16 cellular contexts compared by ENCODE assay signal in genomic region chr2:222743263-222743865, GRCh38.
DNase-seq lines count a peak whose midpoint lies in the region; ATAC-seq and TF ChIP-seq lines count a peak whose summit lies in the region.
"Had no signal": no experiment of that assay in that cellular context is flagged by ENCODE, and none has a peak within 500 bp of the region (broad histone marks: within the 10 kb centered on the region; RNA-seq: fewer than 3 reads in every experiment).

No MANE protein-coding gene starts in this region.

- intact Hi-C loops in left cardiac atrium (cut with DNase I) (no loop called here), aorta (cut with DNase I) (no loop called here)

- TF ChIP-seq CTCF in right atrium auricular region (IDR thresholded peaks at IDR 0.05) (no peak), choroid plexus epithelial cell (conservative IDR thresholded peaks at IDR 0.05; ENCODE audit: low read depth, low read length) (no peak)

- no peaks in the 10 kb centered on the region for H3K27me3 ChIP-seq in right atrium auricular region
- H3K27me3 ChIP-seq in aorta (ENCODE audit: control insufficient read depth in 1 of 2, insufficient read depth in 2 of 2, low read length in 1 of 2) = no peaks in the 10 kb centered on the region
- H3K27me3 ChIP-seq: tibial nerve had no signal

- H3K36me3 ChIP-seq in right atrium auricular region (no peaks in the 10 kb centered on the region), aorta (ENCODE audit: control insufficient read depth in 1 of 2, insufficient read depth in 2 of 2, low read length in 1 of 2) (no peaks in the 10 kb centered on the region)
- H3K36me3 ChIP-seq: tibial nerve had no signal

- DNase-seq in left cardiac atrium (peak; percentile 32), right atrium auricular region (ENCODE audit: low spot score) (no peak), choroid plexus epithelial cell (ENCODE audit: low read depth) (peak; percentile 53), midbrain (lab: John Stamatoyannopoulos, UW) (peak; percentile 7), aorta (peak in 1 of 2 donors; percentile 60), NCI-H1048 (lab: John Stamatoyannopoulos, UW) (no peak)
- no peak for DNase-seq in activated T-cell treated with anti-CD3 and anti-CD28 coated beads, Interleukin-2, amount 50 U/mL, for 1 hour
- DNase-seq: activated CD4-positive, alpha-beta T cell treated with anti-CD3 and anti-CD28 coated beads for 48 hours; activated naive CD4-positive, alpha-beta T cell treated with anti-CD3 and anti-CD28 coated beads, Interleukin-2, amount 10 ng/mL, durations not matched to agents 7 days and 5 days; glutamatergic neuron; NCI-H1092; NCI-H748 treated with DMSO at 0.1 percent for 48 hours; retina had no signal

- H3K4me3 ChIP-seq in right atrium auricular region (no peak overlapping the region), choroid plexus epithelial cell (ENCODE audit: low read depth, low read length) (no peak overlapping the region), aorta (ENCODE audit: low read length in 2 of 2) (peak overlapping the region in 1 of 2 donors; percentile 26)
- H3K4me3 ChIP-seq: tibial nerve had no signal

- no peaks in the 10 kb centered on the region for H3K9me3 ChIP-seq in right atrium auricular region
- H3K9me3 ChIP-seq in aorta (ENCODE audit: control insufficient read depth, low read length) = no peaks in the 10 kb centered on the region
- H3K9me3 ChIP-seq: tibial nerve had no signal

- H3K27ac ChIP-seq in right atrium auricular region (no peak overlapping the region), aorta (ENCODE audit: low read depth in 1 of 2, low read length in 2 of 2) (peak overlapping the region; percentile 4 to 49)

- ATAC-seq in left cardiac atrium (peak; percentile 57 to 62), aorta (ENCODE audit: low FRiP score) (peak; percentile 43), GM21576 (IDR thresholded peaks at IDR 0.05; ENCODE audit: unreplicated experiment) (no peak)
- ATAC-seq: SK-N-SH treated with all-trans-retinoic acid at 6 μM for 48 hours had no signal

- peaks cover 0 to 14% of the 10 kb centered on the region in 2 donors for H3K4me1 ChIP-seq in right atrium auricular region
- H3K4me1 ChIP-seq in aorta (ENCODE audit: control insufficient read depth in 1 of 2, insufficient read depth in 2 of 2, low read length in 2 of 2) = peaks cover 0 to 10% of the 10 kb centered on the region in 2 donors

- 22 to 23% methylated on average over 10 of the region's 10 CpGs for WGBS in aorta, 2 donors

Comparison
In these comparisons a context has a peak if more than half of its experiments do, and no peak if none do; other contexts are left out.
1. DNase-seq: peak in left cardiac atrium (single experiment), choroid plexus epithelial cell (single experiment) and midbrain (single experiment); none in right atrium auricular region (single experiment), activated T-cell treated with anti-CD3 and anti-CD28 coated beads, Interleukin-2, amount 50 U/mL, for 1 hour (single experiment) and NCI-H1048 (single experiment).
2. H3K27ac ChIP-seq: peak in aorta (2 of 2); none in right atrium auricular region (0 of 2).